Comparison of ENCODE assay signal across 2 cellular contexts in genomic region chr21:34697826-34698225, GRCh38.
TF ChIP-seq lines count a peak whose summit lies in the region.

No MANE protein-coding gene starts in this region.

TF ChIP-seq in HEK293, 187 proteins besides CTCF, POLR2A, EP300 and RAD21:
- TF ChIP-seq ZFP3 (tag by site-specific recombination; IDR thresholded peaks at IDR 0.05; ENCODE audit: low read depth) (peak; percentile 84), ZNF621 (tag by site-specific recombination; IDR thresholded peaks at IDR 0.05) (no peak), ZNF311 (tag by site-specific recombination; IDR thresholded peaks at IDR 0.05; ENCODE audit: borderline replicate concordance) (no peak)

TF ChIP-seq in H1, 55 proteins besides CTCF, POLR2A, EP300 and RAD21:
- TF ChIP-seq, protein P1, sequence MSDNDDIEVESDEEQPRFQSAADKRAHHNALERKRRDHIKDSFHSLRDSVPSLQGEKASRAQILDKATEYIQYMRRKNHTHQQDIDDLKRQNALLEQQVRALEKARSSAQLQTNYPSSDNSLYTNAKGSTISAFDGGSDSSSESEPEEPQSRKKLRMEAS (IDR thresholded peaks at IDR 0.05) = no peak
- TF ChIP-seq SP4 (IDR thresholded peaks at IDR 0.05; ENCODE audit: low read length) (no peak), CTBP2 (IDR thresholded peaks at IDR 0.05; ENCODE audit: borderline replicate concordance, insufficient read depth, insufficient read length, low read length) (no peak), CHD1 (IDR thresholded peaks at IDR 0.05; ENCODE audit: low read depth, low read length) (no peak), SUZ12 (IDR thresholded peaks at IDR 0.05; ENCODE audit: low read length) (no peak), RXRA (IDR thresholded peaks at IDR 0.05; ENCODE audit: insufficient read depth, low read depth, low read length) (no peak), TAF1 (IDR thresholded peaks at IDR 0.05; ENCODE audit: low read depth, low read length) (no peak), JUN (IDR thresholded peaks at IDR 0.05; ENCODE audit: low read depth, low read length) (no peak), FOSL1 (IDR thresholded peaks at IDR 0.05; ENCODE audit: insufficient read depth, low read depth, low read length) (no peak), BACH1 (IDR thresholded peaks at IDR 0.05; ENCODE audit: low read length) (no peak), RNF2 (IDR thresholded peaks at IDR 0.05; ENCODE audit: borderline replicate concordance, low read depth, low read length, missing control alignments, poor library complexity, severe bottlenecking) (no peak)
- TF ChIP-seq, protein P2, sequence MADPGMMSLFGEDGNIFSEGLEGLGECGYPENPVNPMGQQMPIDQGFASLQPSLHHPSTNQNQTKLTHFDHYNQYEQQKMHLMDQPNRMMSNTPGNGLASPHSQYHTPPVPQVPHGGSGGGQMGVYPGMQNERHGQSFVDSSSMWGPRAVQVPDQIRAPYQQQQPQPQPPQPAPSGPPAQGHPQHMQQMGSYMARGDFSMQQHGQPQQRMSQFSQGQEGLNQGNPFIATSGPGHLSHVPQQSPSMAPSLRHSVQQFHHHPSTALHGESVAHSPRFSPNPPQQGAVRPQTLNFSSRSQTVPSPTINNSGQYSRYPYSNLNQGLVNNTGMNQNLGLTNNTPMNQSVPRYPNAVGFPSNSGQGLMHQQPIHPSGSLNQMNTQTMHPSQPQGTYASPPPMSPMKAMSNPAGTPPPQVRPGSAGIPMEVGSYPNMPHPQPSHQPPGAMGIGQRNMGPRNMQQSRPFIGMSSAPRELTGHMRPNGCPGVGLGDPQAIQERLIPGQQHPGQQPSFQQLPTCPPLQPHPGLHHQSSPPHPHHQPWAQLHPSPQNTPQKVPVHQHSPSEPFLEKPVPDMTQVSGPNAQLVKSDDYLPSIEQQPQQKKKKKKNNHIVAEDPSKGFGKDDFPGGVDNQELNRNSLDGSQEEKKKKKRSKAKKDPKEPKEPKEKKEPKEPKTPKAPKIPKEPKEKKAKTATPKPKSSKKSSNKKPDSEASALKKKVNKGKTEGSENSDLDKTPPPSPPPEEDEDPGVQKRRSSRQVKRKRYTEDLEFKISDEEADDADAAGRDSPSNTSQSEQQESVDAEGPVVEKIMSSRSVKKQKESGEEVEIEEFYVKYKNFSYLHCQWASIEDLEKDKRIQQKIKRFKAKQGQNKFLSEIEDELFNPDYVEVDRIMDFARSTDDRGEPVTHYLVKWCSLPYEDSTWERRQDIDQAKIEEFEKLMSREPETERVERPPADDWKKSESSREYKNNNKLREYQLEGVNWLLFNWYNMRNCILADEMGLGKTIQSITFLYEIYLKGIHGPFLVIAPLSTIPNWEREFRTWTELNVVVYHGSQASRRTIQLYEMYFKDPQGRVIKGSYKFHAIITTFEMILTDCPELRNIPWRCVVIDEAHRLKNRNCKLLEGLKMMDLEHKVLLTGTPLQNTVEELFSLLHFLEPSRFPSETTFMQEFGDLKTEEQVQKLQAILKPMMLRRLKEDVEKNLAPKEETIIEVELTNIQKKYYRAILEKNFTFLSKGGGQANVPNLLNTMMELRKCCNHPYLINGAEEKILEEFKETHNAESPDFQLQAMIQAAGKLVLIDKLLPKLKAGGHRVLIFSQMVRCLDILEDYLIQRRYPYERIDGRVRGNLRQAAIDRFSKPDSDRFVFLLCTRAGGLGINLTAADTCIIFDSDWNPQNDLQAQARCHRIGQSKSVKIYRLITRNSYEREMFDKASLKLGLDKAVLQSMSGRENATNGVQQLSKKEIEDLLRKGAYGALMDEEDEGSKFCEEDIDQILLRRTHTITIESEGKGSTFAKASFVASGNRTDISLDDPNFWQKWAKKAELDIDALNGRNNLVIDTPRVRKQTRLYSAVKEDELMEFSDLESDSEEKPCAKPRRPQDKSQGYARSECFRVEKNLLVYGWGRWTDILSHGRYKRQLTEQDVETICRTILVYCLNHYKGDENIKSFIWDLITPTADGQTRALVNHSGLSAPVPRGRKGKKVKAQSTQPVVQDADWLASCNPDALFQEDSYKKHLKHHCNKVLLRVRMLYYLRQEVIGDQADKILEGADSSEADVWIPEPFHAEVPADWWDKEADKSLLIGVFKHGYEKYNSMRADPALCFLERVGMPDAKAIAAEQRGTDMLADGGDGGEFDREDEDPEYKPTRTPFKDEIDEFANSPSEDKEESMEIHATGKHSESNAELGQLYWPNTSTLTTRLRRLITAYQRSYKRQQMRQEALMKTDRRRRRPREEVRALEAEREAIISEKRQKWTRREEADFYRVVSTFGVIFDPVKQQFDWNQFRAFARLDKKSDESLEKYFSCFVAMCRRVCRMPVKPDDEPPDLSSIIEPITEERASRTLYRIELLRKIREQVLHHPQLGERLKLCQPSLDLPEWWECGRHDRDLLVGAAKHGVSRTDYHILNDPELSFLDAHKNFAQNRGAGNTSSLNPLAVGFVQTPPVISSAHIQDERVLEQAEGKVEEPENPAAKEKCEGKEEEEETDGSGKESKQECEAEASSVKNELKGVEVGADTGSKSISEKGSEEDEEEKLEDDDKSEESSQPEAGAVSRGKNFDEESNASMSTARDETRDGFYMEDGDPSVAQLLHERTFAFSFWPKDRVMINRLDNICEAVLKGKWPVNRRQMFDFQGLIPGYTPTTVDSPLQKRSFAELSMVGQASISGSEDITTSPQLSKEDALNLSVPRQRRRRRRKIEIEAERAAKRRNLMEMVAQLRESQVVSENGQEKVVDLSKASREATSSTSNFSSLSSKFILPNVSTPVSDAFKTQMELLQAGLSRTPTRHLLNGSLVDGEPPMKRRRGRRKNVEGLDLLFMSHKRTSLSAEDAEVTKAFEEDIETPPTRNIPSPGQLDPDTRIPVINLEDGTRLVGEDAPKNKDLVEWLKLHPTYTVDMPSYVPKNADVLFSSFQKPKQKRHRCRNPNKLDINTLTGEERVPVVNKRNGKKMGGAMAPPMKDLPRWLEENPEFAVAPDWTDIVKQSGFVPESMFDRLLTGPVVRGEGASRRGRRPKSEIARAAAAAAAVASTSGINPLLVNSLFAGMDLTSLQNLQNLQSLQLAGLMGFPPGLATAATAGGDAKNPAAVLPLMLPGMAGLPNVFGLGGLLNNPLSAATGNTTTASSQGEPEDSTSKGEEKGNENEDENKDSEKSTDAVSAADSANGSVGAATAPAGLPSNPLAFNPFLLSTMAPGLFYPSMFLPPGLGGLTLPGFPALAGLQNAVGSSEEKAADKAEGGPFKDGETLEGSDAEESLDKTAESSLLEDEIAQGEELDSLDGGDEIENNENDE (IDR thresholded peaks at IDR 0.05; ENCODE audit: insufficient replicate concordance, low read length) = no peak
